Comparison of ENCODE assay signal across 8 cellular contexts in genomic region chr19:798415-799075, GRCh38.
DNase-seq lines count a peak whose midpoint lies in the region; ATAC-seq and TF ChIP-seq lines count a peak whose summit lies in the region.

No MANE protein-coding gene starts in this region.

- peaks cover 22% of the 10 kb centered on the region; the same call in 1 of the 2 replicates for H3K36me3 ChIP-seq in KMS-11 (ENCODE audit: insufficient read depth)
- peaks cover under 1 to 7% of the 10 kb centered on the region in 2 donors for H3K36me3 ChIP-seq in muscle layer of duodenum (ENCODE audit: control insufficient read depth in 1 of 2, insufficient read depth in 2 of 2, low read length in 2 of 2)

- H3K4me1 ChIP-seq in KMS-11 (ENCODE audit: low read depth, poor library complexity, severe bottlenecking) (peaks cover 18% of the 10 kb centered on the region), muscle layer of duodenum (ENCODE audit: control insufficient read depth in 1 of 2, insufficient read depth in 2 of 2, low read length in 2 of 2) (peaks cover 21 to 61% of the 10 kb centered on the region in 2 donors)

- no peak overlapping the region for H2AFZ ChIP-seq in KMS-11 (ENCODE audit: low read depth)

- H3K27me3 ChIP-seq in KMS-11 (ENCODE audit: insufficient read depth, low read depth) (no peaks in the 10 kb centered on the region), muscle layer of duodenum (ENCODE audit: low read depth, low read length) (no peaks in the 10 kb centered on the region)

- peaks cover 43% of the 10 kb centered on the region for H4K20me1 ChIP-seq in KMS-11 (ENCODE audit: insufficient read depth)

- TF ChIP-seq CTCF in C4-2B (conservative IDR thresholded peaks at IDR 0.05) (no peak), KMS-11 (conservative IDR thresholded peaks at IDR 0.05; ENCODE audit: low read depth, low read length) (no peak), coronary artery (IDR thresholded peaks at IDR 0.05) (no peak)

- no peak overlapping the region for H3K4me3 ChIP-seq in KMS-11 (IDR thresholded peaks at IDR 0.05; ENCODE audit: insufficient read depth, low read depth, low read length)
- peak overlapping the region; percentile 94 for H3K4me3 ChIP-seq in coronary artery
- peak overlapping the region; percentile 84 to 90 for H3K4me3 ChIP-seq in muscle layer of duodenum (ENCODE audit: low read depth in 1 of 2, low read length in 2 of 2)

- H3K9me3 ChIP-seq in muscle layer of duodenum (ENCODE audit: control insufficient read depth in 1 of 2, low read length in 2 of 2) = no peaks in the 10 kb centered on the region

- ATAC-seq in GM21717 (IDR thresholded peaks at IDR 0.05; ENCODE audit: unreplicated experiment) = no peak
- no peak for ATAC-seq in GM18909 (IDR thresholded peaks at IDR 0.05; ENCODE audit: poor library complexity, unreplicated experiment)

- DNase-seq in coronary artery (ENCODE audit: low spot score) (no peak), NCI-H524 treated with DMSO at 0.1 percent for 48 hours (lab: John Stamatoyannopoulos, UW) (no peak), NCI-H774 (lab: John Stamatoyannopoulos, UW) (no peak)

- H3K79me2 ChIP-seq in KMS-11 (ENCODE audit: insufficient read depth, low read depth) = peaks cover 57% of the 10 kb centered on the region

- H3K9ac ChIP-seq in KMS-11 = peak overlapping the region; percentile 96

- H3K27ac ChIP-seq in C4-2B = peak overlapping the region; percentile 94
- H3K27ac ChIP-seq in KMS-11 = peak overlapping the region; percentile 56; the same call in 1 of the 2 replicates
- H3K27ac ChIP-seq in coronary artery = peak overlapping the region; percentile 98 to 99
- peak overlapping the region; percentile 63 for H3K27ac ChIP-seq in muscle layer of duodenum (ENCODE audit: low read length)

- peak overlapping the region; percentile 54 for H3K4me2 ChIP-seq in KMS-11
